8 cellular contexts compared by ENCODE assay signal in genomic region chr11:12007769-12008737, GRCh38. TPM values are rescaled to one million over a fixed set of nuclear protein-coding genes. Genes with fewer than 3 reads are reported as not detected.
A peak's percentile ranks its signal among the peaks of the same experiment; 100 is the strongest.
DNase-seq lines count a peak whose midpoint lies in the region; ATAC-seq and TF ChIP-seq lines count a peak whose summit lies in the region.

TSS of gene DKK3 (minus strand) at chr11:12008626. CDS start at chr11:12008582, 44 bp downstream.

- peak within 1 kb of the TSS; percentile 41 for H3K4me3 Mint-ChIP-seq in activated naive CD8-positive, alpha-beta T cell treated with anti-CD3 and anti-CD28 coated beads, Interleukin-2, amount 50 U/mL, for 24 hours

- peaks cover 75% of the 10 kb centered on the region for H3K27me3 Mint-ChIP-seq in activated naive CD8-positive, alpha-beta T cell treated with anti-CD3 and anti-CD28 coated beads, Interleukin-2, amount 50 U/mL, for 24 hours

- H3K9me3 Mint-ChIP-seq in activated naive CD8-positive, alpha-beta T cell treated with anti-CD3 and anti-CD28 coated beads, Interleukin-2, amount 50 U/mL, for 24 hours: no peaks in the 10 kb centered on the region

- H3K9me3 ChIP-seq in cardiac muscle cell (ENCODE audit: low read depth): no peaks in the 10 kb centered on the region
- H3K9me3 ChIP-seq in parathyroid adenoma (ENCODE audit: control insufficient read depth, low read length): no peaks in the 10 kb centered on the region

- H2AFZ ChIP-seq in parathyroid adenoma: peak within 1 kb of the TSS; percentile 89

- H3K4me1 Mint-ChIP-seq in activated naive CD8-positive, alpha-beta T cell treated with anti-CD3 and anti-CD28 coated beads, Interleukin-2, amount 50 U/mL, for 24 hours: peaks cover 8% of the 10 kb centered on the region

- no peak within 1 kb of the TSS for H3K9ac ChIP-seq in parathyroid adenoma

- H3K27me3 ChIP-seq in cardiac muscle cell: peaks cover 7% of the 10 kb centered on the region
- no peaks in the 10 kb centered on the region for H3K27me3 ChIP-seq in parathyroid adenoma (ENCODE audit: control insufficient read depth, insufficient read depth, low read length)

- H3K27ac Mint-ChIP-seq in activated naive CD8-positive, alpha-beta T cell treated with anti-CD3 and anti-CD28 coated beads, Interleukin-2, amount 50 U/mL, for 24 hours: no peak within 1 kb of the TSS

- DNase-seq in DMS79 treated with DMSO at 0.1 percent for 48 hours (lab: John Stamatoyannopoulos, UW) (peak; percentile 33), DMS79 (lab: John Stamatoyannopoulos, UW) (no peak), cardiac muscle cell (ENCODE audit: low read depth in 1 of 2, low spot score in 1 of 2) (peak in 1 of 2 donors; percentile 64), amniotic stem cell (lab: John Stamatoyannopoulos, UW) (no peak), OCI-M2 (lab: John Stamatoyannopoulos, UW; ENCODE audit: unreplicated experiment) (no peak)
- no peak for DNase-seq in activated naive CD8-positive, alpha-beta T cell treated with anti-CD3 and anti-CD28 coated beads, Interleukin-2, amount 50 U/mL, for 24 hours

- no peaks in the 10 kb centered on the region for H3K36me3 Mint-ChIP-seq in activated naive CD8-positive, alpha-beta T cell treated with anti-CD3 and anti-CD28 coated beads, Interleukin-2, amount 50 U/mL, for 24 hours (ENCODE audit: low read depth)

- peak within 1 kb of the TSS; percentile 91 for H3K4me3 ChIP-seq in cardiac muscle cell
- peak within 1 kb of the TSS; percentile 16 for H3K4me3 ChIP-seq in parathyroid adenoma (ENCODE audit: low read depth, low read length)

- ATAC-seq in activated naive CD8-positive, alpha-beta T cell treated with anti-CD3 and anti-CD28 coated beads, Interleukin-2, amount 50 U/mL, for 24 hours: peak; percentile 33
- no peak for ATAC-seq in HG03097 (IDR thresholded peaks at IDR 0.05; ENCODE audit: low FRiP score, unreplicated experiment)

- peaks cover 11% of the 10 kb centered on the region for H3K4me1 ChIP-seq in cardiac muscle cell (ENCODE audit: low read depth)
- no peaks in the 10 kb centered on the region for H3K4me1 ChIP-seq in parathyroid adenoma

- peak within 1 kb of the TSS; percentile 55 for H3K4me2 ChIP-seq in parathyroid adenoma (ENCODE audit: low read length)

- H3K36me3 ChIP-seq in cardiac muscle cell: no peaks in the 10 kb centered on the region
- H3K36me3 ChIP-seq in parathyroid adenoma (ENCODE audit: control insufficient read depth, insufficient read depth, low read length): no peaks in the 10 kb centered on the region

- H3K27ac ChIP-seq in cardiac muscle cell (peak within 1 kb of the TSS; percentile 24), parathyroid adenoma (no peak within 1 kb of the TSS)

- TF ChIP-seq CTCF in cardiac muscle cell (IDR thresholded peaks at IDR 0.05; ENCODE audit: low read depth, low read length) (no peak), parathyroid adenoma (IDR thresholded peaks at IDR 0.05) (no peak)

- no peaks in the 10 kb centered on the region for H3K79me2 ChIP-seq in parathyroid adenoma

RNA-seq across cellular contexts. Expression of gene DKK3, which starts in this region (rescaled TPM):
- 180 and 309 TPM in 2 replicates for total RNA-seq in cardiac muscle cell
- 226 and 238 TPM in 2 replicates for polyA plus RNA-seq in cardiac muscle cell
